Comparison of ENCODE assay signal across 1 cellular context in genomic region chr17:61394630-61395408, GRCh38.
TF ChIP-seq lines count a peak whose summit lies in the region.

No MANE protein-coding gene starts in this region.

TF ChIP-seq in IMR-90, 13 proteins besides CTCF, POLR2A, EP300 and RAD21 (continued from another document):
- TF ChIP-seq RCOR1 (IDR thresholded peaks at IDR 0.05; ENCODE audit: insufficient replicate concordance, low read length) (no peak), NFE2L2 (IDR thresholded peaks at IDR 0.05; ENCODE audit: low read depth, low read length) (no peak), RFX5 (IDR thresholded peaks at IDR 0.05; ENCODE audit: low read depth, low read length) (no peak), MAZ (IDR thresholded peaks at IDR 0.05; ENCODE audit: borderline replicate concordance, low read depth, low read length) (no peak), BHLHE40 (IDR thresholded peaks at IDR 0.05; ENCODE audit: low read depth, low read length) (no peak), CHD1 (IDR thresholded peaks at IDR 0.05; ENCODE audit: low read depth, low read length) (no peak), FOS (IDR thresholded peaks at IDR 0.05; ENCODE audit: low read depth, low read length) (no peak)
